Comparison of ENCODE assay signal across 8 cellular contexts in genomic region chr9:113548221-113549041, GRCh38.
DNase-seq lines count a peak whose midpoint lies in the region; ATAC-seq and TF ChIP-seq lines count a peak whose summit lies in the region.

No MANE protein-coding gene starts in this region.

- 43% methylated on average over 11 of the region's 11 CpGs for WGBS in liver

- in situ Hi-C loops in Caki2 (cut with HindIII; ENCODE audit: low pct_unique_long_range_greater_than_20kb, low sequenced_read_pairs) = no loop called here

- H3K27ac ChIP-seq in breast epithelium (peak overlapping the region; percentile 79 to 83), liver (ENCODE audit: low read depth in 1 of 2, low read length in 2 of 2) (peak overlapping the region; percentile 49 to 53)

- H3K4me3 ChIP-seq in breast epithelium (no peak overlapping the region), liver (ENCODE audit: low read depth in 1 of 3, low read length in 3 of 3) (no peak overlapping the region)

- TF ChIP-seq CTCF in breast epithelium (IDR thresholded peaks at IDR 0.05) = no peak
- TF ChIP-seq CTCF in liver (IDR thresholded peaks at IDR 0.05; ENCODE audit: low read depth, low read length, missing input control) = no peak

- no peak overlapping the region for H3K9ac ChIP-seq in liver (ENCODE audit: low read depth in 1 of 2, low read length in 2 of 2)

- no peak for TF ChIP-seq POLR2A in breast epithelium (IDR thresholded peaks at IDR 0.05)

- no peak for ATAC-seq in HG02973 (IDR thresholded peaks at IDR 0.05; ENCODE audit: unreplicated experiment)
- ATAC-seq in GM21390 (IDR thresholded peaks at IDR 0.05; ENCODE audit: unreplicated experiment) = no peak

- DNase-seq in Caki2 (ENCODE audit: low read depth) = peak; percentile 18
- DNase-seq in OCI-M1 (lab: John Stamatoyannopoulos, UW) = peak; percentile 37
- DNase-seq in breast epithelium (ENCODE audit: low spot score in 2 of 2) = peak in 1 of 2 donors; percentile 50
- DNase-seq in stimulated activated CD4-positive, alpha-beta T cell treated with anti-CD3 and anti-CD28 coated beads, Interleukin-4, amount 100 ng/mL, for 24 hours = peak; percentile 42
- DNase-seq in COR-L47 (lab: John Stamatoyannopoulos, UW) = no peak

- H3K27me3 ChIP-seq in breast epithelium = no peaks in the 10 kb centered on the region
- H3K27me3 ChIP-seq in liver (ENCODE audit: control insufficient read depth in 4 of 4, insufficient read depth in 4 of 4, low read length in 3 of 4) = no peaks in the 10 kb centered on the region

- H3K4me1 ChIP-seq in breast epithelium (peaks cover 0 to 10% of the 10 kb centered on the region in 2 donors), liver (ENCODE audit: control insufficient read depth in 4 of 4, insufficient read depth in 4 of 4, low read length in 3 of 4) (peaks cover 5 to 34% (median 22%) of the 10 kb centered on the region in 4 donors)

- peak; percentile 24 to 54 for TF ChIP-seq RAD21 in liver (IDR thresholded peaks at IDR 0.05)

- intact Hi-C loops in breast epithelium (cut with DNase I; ENCODE audit: low total_unique reads) = no loop called here

- H3K36me3 ChIP-seq in breast epithelium (no peaks in the 10 kb centered on the region), liver (ENCODE audit: control insufficient read depth in 4 of 4, insufficient read depth in 3 of 4, low read depth in 1 of 4, low read length in 3 of 4) (no peaks in the 10 kb centered on the region)

- H3K9me3 ChIP-seq in breast epithelium (no peaks in the 10 kb centered on the region), liver (ENCODE audit: control insufficient read depth in 4 of 4, low read length in 3 of 4) (no peaks in the 10 kb centered on the region)

TF ChIP-seq in liver, 16 proteins besides CTCF, POLR2A, EP300 and RAD21:
- TF ChIP-seq HNF4A (conservative IDR thresholded peaks at IDR 0.05) (peak; percentile 78), GABPA (IDR thresholded peaks at IDR 0.05 in 1 of 2, conservative IDR thresholded peaks at IDR 0.05 in 1 of 2) (no peak), NR2F2 (IDR thresholded peaks at IDR 0.05) (peak; percentile 73), JUND (IDR thresholded peaks at IDR 0.05) (peak; percentile 97 to 98), FOXA1 (IDR thresholded peaks at IDR 0.05) (peak; percentile 38), HNF4G (IDR thresholded peaks at IDR 0.05) (peak; percentile 33), YY1 (IDR thresholded peaks at IDR 0.05) (peak; percentile 50), REST (IDR thresholded peaks at IDR 0.05) (peak; percentile 24), EGR1 (IDR thresholded peaks at IDR 0.05; ENCODE audit: low read depth in 2 of 2) (peak; percentile 75 to 94), TAF1 (conservative IDR thresholded peaks at IDR 0.05) (no peak), FOXA2 (IDR thresholded peaks at IDR 0.05) (no peak), SP1 (IDR thresholded peaks at IDR 0.05) (peak; percentile 84), ATF3 (IDR thresholded peaks at IDR 0.05) (peak; percentile 95), RXRA (IDR thresholded peaks at IDR 0.05) (peak; percentile 86 to 94), ZBTB33 (IDR thresholded peaks at IDR 0.05) (peak; percentile 40), MAX (IDR thresholded peaks at IDR 0.05) (peak; percentile 76)
TF ChIP-seq in liver: peak in this region for 13.
